Comparison of ENCODE assay signal across 26 cellular contexts in the genomic region with DNA sequence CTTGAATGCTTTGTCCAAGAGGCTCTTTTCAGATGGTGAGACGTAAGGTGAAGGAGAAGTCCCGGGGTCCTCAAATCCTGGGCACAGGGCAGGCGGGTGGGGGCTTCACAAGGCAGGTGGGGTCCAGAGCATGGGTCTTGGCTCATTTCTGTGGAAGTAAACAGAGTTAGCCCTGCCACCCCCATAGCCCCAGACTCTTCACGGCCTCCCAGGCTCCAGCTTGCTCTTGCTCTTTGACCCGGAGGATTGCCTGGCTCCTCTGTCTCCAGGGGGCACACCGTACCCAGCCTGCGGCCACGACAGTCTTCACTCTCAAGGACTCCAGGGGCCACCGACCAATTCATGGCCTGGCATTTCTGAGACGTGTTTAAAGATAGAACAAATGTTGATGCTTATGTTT. TPM values are rescaled to one million over a fixed set of nuclear protein-coding genes. Genes with fewer than 3 reads are reported as not detected.
DNase-seq lines count a peak whose midpoint lies in the region; ATAC-seq and TF ChIP-seq lines count a peak whose summit lies in the region.
"Had no signal": no experiment of that assay in that cellular context is flagged by ENCODE, and none has a peak within 500 bp of the region (broad histone marks: within the 10 kb centered on the region; RNA-seq: fewer than 3 reads in every experiment).

No MANE protein-coding gene starts in this region.

- H3K4me3 Mint-ChIP-seq in activated T-cell treated with anti-CD3 and anti-CD28 coated beads, Interleukin-2, amount 50 U/mL, for 72 hours: no peak overlapping the region
- H3K4me3 Mint-ChIP-seq in Caco-2 (ENCODE audit: unreplicated experiment): no peak overlapping the region
- H3K4me3 Mint-ChIP-seq in endothelial cell (ENCODE audit: unreplicated experiment): peak overlapping the region; percentile 77
- H3K4me3 Mint-ChIP-seq: activated CD4-positive, alpha-beta T cell treated with anti-CD3 and anti-CD28 coated beads for 36 hours; GM23338; mesothelial cell of epicardium had no signal

- peaks cover 1% of the 10 kb centered on the region for H3K4me1 Mint-ChIP-seq in activated T-cell treated with anti-CD3 and anti-CD28 coated beads, Interleukin-2, amount 50 U/mL, for 72 hours (ENCODE audit: low read depth)
- H3K4me1 Mint-ChIP-seq in Caco-2 (ENCODE audit: low read depth, unreplicated experiment) (no peaks in the 10 kb centered on the region), endothelial cell (ENCODE audit: unreplicated experiment) (no peaks in the 10 kb centered on the region)
- H3K4me1 Mint-ChIP-seq: activated CD4-positive, alpha-beta T cell treated with anti-CD3 and anti-CD28 coated beads for 36 hours; mesothelial cell of epicardium had no signal

- no peaks in the 10 kb centered on the region for H3K27me3 ChIP-seq in Caco-2 (replicated peaks; ENCODE audit: control insufficient read depth, insufficient read depth, low read length)

- H3K9me3 Mint-ChIP-seq in activated T-cell treated with anti-CD3 and anti-CD28 coated beads, Interleukin-2, amount 50 U/mL, for 72 hours: no peaks in the 10 kb centered on the region
- H3K9me3 Mint-ChIP-seq in Caco-2 (ENCODE audit: unreplicated experiment) (no peaks in the 10 kb centered on the region), endothelial cell (ENCODE audit: unreplicated experiment) (no peaks in the 10 kb centered on the region)
- H3K9me3 Mint-ChIP-seq: GM23338 had no signal

- ATAC-seq in activated T-cell treated with anti-CD3 and anti-CD28 coated beads, Interleukin-2, amount 50 U/mL, for 72 hours (replicated peaks in 1 of 2): no peak
- ATAC-seq in HG03135 (IDR thresholded peaks at IDR 0.05; ENCODE audit: unreplicated experiment) (no peak), HG03139 (IDR thresholded peaks at IDR 0.05; ENCODE audit: unreplicated experiment) (no peak)
- ATAC-seq: activated CD4-positive, alpha-beta T cell treated with anti-CD3 and anti-CD28 coated beads for 36 hours; GM23338; K562 had no signal

- peaks cover 6% of the 10 kb centered on the region for H3K4me1 ChIP-seq in Caco-2

- BruUV-seq in Caco-2 (replicated peaks; lab: Mats Ljungman, UMichigan): no TSS peak

- H3K27ac Mint-ChIP-seq in activated T-cell treated with anti-CD3 and anti-CD28 coated beads, Interleukin-2, amount 50 U/mL, for 72 hours: no peak overlapping the region
- H3K27ac Mint-ChIP-seq in Caco-2 (ENCODE audit: unreplicated experiment) (peak overlapping the region; percentile 39), endothelial cell (ENCODE audit: unreplicated experiment) (no peak overlapping the region)
- H3K27ac Mint-ChIP-seq: activated CD4-positive, alpha-beta T cell treated with anti-CD3 and anti-CD28 coated beads for 36 hours; mesothelial cell of epicardium had no signal

- intact Hi-C loops in Caco-2 (cut with micrococcal nuclease; ENCODE audit: unreplicated experiment): loop anchor here (10.0 kb wide), 1 partner anchor 99 kb away; no protein-coding TSS in a partner anchor
- intact Hi-C loops in posterior vena cava (cut with DNase I): loop anchor here (10.0 kb wide), 3 partner anchors 79 to 129 kb away; a partner anchor contains a TSS

- CTCF ChIA-PET in Caco-2 (lab: Charles Lee): interaction anchor here (0.9 kb wide), 1 partner anchor 48 kb away, joined by 7 read pairs; no protein-coding TSS in a partner anchor

- peaks cover 10% of the 10 kb centered on the region for H3K36me3 ChIP-seq in Caco-2 (ENCODE audit: control insufficient read depth, insufficient read depth, low read length)

- POLR2A ChIA-PET in Caco-2 (lab: Charles Lee): no interaction called here

- H3K36me3 Mint-ChIP-seq in activated T-cell treated with anti-CD3 and anti-CD28 coated beads, Interleukin-2, amount 50 U/mL, for 72 hours (ENCODE audit: insufficient read depth in 2 of 2): peaks cover 14 to 40% of the 10 kb centered on the region in 2 donors
- peaks cover 97% of the 10 kb centered on the region for H3K36me3 Mint-ChIP-seq in Caco-2 (ENCODE audit: insufficient read depth, unreplicated experiment)
- peaks cover 51% of the 10 kb centered on the region for H3K36me3 Mint-ChIP-seq in endothelial cell (ENCODE audit: low read depth, unreplicated experiment)

- no peaks in the 10 kb centered on the region for H3K9me3 ChIP-seq in Caco-2

- DNase-seq in activated T-cell treated with anti-CD3 and anti-CD28 coated beads, Interleukin-2, amount 50 U/mL, for 1 hour: peak; percentile 11
- DNase-seq in activated T-cell treated with anti-CD3 and anti-CD28 coated beads, Interleukin-2, amount 50 U/mL, for 72 hours: no peak
- peak in 1 of 2 experiments; percentile 14 for DNase-seq in Caco-2
- DNase-seq in endothelial cell (ENCODE audit: low spot score): no peak
- DNase-seq in posterior vena cava (ENCODE audit: low spot score): peak; percentile 44
- no peak for DNase-seq in AG08395 (ENCODE audit: low spot score)
- DNase-seq: 8988T; activated CD4-positive, alpha-beta T cell treated with anti-CD3 and anti-CD28 coated beads for 36 hours; activated naive CD4-positive, alpha-beta T cell; amygdala; Calu3; DMS79 treated with DMSO at 0.1 percent for 48 hours; effector CD8-positive, alpha-beta T cell; GF-D8; left ventricle myocardium inferior; NCI-H1092; NCI-H1694; occipital lobe; stimulated activated CD4-positive, alpha-beta T cell treated with anti-CD3 and anti-CD28 coated beads, Interleukin-15, amount 100 ng/mL, for 24 hours; stimulated activated CD4-positive, alpha-beta T cell treated with anti-CD3 and anti-CD28 coated beads, Interleukin-4, amount 100 ng/mL, for 4 hours; trophoblast cell had no signal

- TF ChIP-seq CTCF in Caco-2 (IDR thresholded peaks at IDR 0.05; ENCODE audit: insufficient read depth in 1 of 2, low read depth in 1 of 2, low read length in 1 of 2, severe bottlenecking in 1 of 2, unreplicated experiment in 1 of 2) (no peak), endothelial cell (IDR thresholded peaks at IDR 0.05; ENCODE audit: unreplicated experiment) (no peak)

- H3K27me3 Mint-ChIP-seq in activated T-cell treated with anti-CD3 and anti-CD28 coated beads, Interleukin-2, amount 50 U/mL, for 72 hours (ENCODE audit: low read depth): no peaks in the 10 kb centered on the region
- H3K27me3 Mint-ChIP-seq in Caco-2 (ENCODE audit: insufficient read depth, unreplicated experiment) (no peaks in the 10 kb centered on the region), endothelial cell (ENCODE audit: unreplicated experiment) (peaks cover 18% of the 10 kb centered on the region)
- H3K27me3 Mint-ChIP-seq: activated CD4-positive, alpha-beta T cell treated with anti-CD3 and anti-CD28 coated beads for 36 hours had no signal

- H3K4me3 ChIP-seq in Caco-2 (ENCODE audit: low read depth, low read length): no peak overlapping the region
- H3K4me3 ChIP-seq: GM23338, K562, left ventricle myocardium inferior had no signal

RNA-seq across cellular contexts. Expression of a gene that starts 28.8 kb away (rescaled TPM):
- total RNA-seq in activated T-cell treated with anti-CD3 and anti-CD28 coated beads, Interleukin-2, amount 50 U/mL, for 72 hours: 10 to 100 TPM; 47.3 to 52.1 TPM
- total RNA-seq in Caco-2 (2022): 44.2 and 44.7 TPM in 2 replicates
- 57.6 TPM for total RNA-seq in endothelial cell (ENCODE audit: unreplicated experiment)
- 10 to 100 TPM; 18.2 to 22.8 TPM for total RNA-seq in posterior vena cava

RNA-seq across cellular contexts. Expression of a gene that starts 57.2 kb away (rescaled TPM):
- total RNA-seq in activated T-cell treated with anti-CD3 and anti-CD28 coated beads, Interleukin-2, amount 50 U/mL, for 72 hours: 10 to 100 TPM; 19.2 to 29.7 TPM
- total RNA-seq in Caco-2 (2022) (24.9 and 25.7 TPM in 2 replicates), endothelial cell (ENCODE audit: unreplicated experiment) (23.0 TPM), posterior vena cava (10 to 100 TPM; 16.8 to 18.8 TPM)

Comparison
In these comparisons a context has a peak if more than half of its experiments do, and no peak if none do; other contexts are left out.
1. DNase-seq: peak in activated T-cell treated with anti-CD3 and anti-CD28 coated beads, Interleukin-2, amount 50 U/mL, for 1 hour (single experiment) and posterior vena cava (single experiment); none in activated T-cell treated with anti-CD3 and anti-CD28 coated beads, Interleukin-2, amount 50 U/mL, for 72 hours (0 of 2), endothelial cell (single experiment) and AG08395 (single experiment).